In the genomic region with DNA sequence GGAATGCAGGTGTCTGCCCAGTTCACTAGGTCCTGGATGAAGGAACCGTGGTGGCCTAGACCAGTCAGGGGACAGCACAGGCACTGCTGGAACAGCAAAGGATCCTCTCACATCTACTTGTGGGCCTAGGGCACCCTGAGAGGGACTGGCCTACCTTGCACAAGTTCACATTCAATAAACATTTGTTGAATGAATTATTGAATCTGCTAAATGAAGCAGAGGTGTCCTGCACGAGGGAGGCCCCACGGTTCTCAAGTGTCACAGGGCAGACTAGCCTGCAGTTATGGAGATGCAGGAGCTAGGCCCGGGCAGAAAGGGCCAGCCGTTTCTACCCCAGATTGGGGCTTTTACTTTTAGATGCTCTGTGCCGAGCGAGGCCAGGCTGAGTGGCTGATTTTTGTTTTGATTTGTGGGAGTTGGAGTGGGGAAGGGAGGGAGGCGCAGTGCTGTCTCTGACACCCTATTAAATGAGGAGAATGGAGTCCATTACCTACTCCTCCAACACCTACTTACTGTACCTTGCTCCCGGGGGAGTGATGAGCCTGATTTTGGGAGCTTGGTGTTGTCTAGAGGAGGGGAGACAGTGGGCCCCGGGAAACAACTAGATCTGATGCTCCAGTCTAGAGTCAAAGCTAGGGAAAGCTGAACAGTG, we compare ENCODE assay signal across 8 cellular contexts.
DNase-seq lines count a peak whose midpoint lies in the region; TF ChIP-seq lines count a peak whose summit lies in the region.

No MANE protein-coding gene starts in this region.

- DNase-seq in COLO668 (lab: John Stamatoyannopoulos, UW; ENCODE audit: unreplicated experiment) (peak; percentile 22), NCI-H2196 (lab: John Stamatoyannopoulos, UW; ENCODE audit: unreplicated experiment) (no peak), dedifferentiated amniotic fluid mesenchymal stem cell (ENCODE audit: extremely low spot score) (no peak), NCI-H748 (lab: John Stamatoyannopoulos, UW; ENCODE audit: unreplicated experiment) (no peak), NCI-H1930 (lab: John Stamatoyannopoulos, UW) (no peak)

- peak overlapping the region; percentile 56 to 72 for H3K4me3 ChIP-seq in neutrophil (ENCODE audit: low read depth in 1 of 2, low read length in 1 of 2)

- H3K27ac ChIP-seq in cingulate gyrus (ENCODE audit: low read depth, low read length), result peak overlapping the region; percentile 100
- H3K27ac ChIP-seq in neutrophil, result peak overlapping the region; percentile 94

- H3K27me3 ChIP-seq in neutrophil, result no peaks in the 10 kb centered on the region

- no peak for TF ChIP-seq CTCF in neutrophil (IDR thresholded peaks at IDR 0.05)

- H3K4me1 ChIP-seq in neutrophil (ENCODE audit: control insufficient read depth in 1 of 2, insufficient read depth in 1 of 2, low read depth in 1 of 2, low read length in 1 of 2), result peaks cover 39 to 46% of the 10 kb centered on the region in 2 experiments

- no peak for TF ChIP-seq RAD21 in Ishikawa (IDR thresholded peaks at IDR 0.05; ENCODE audit: low read depth)

- H3K36me3 ChIP-seq in neutrophil, result no peaks in the 10 kb centered on the region

- no peak for TF ChIP-seq EP300 in Ishikawa (IDR thresholded peaks at IDR 0.05; ENCODE audit: borderline replicate concordance)

- H3K9me3 ChIP-seq in neutrophil, result no peaks in the 10 kb centered on the region

TF ChIP-seq in Ishikawa, 13 proteins besides CTCF, POLR2A, EP300 and RAD21:
- TF ChIP-seq ZBTB7A (IDR thresholded peaks at IDR 0.05; ENCODE audit: low read depth) (no peak), TAF1 (IDR thresholded peaks at IDR 0.05; ENCODE audit: low read depth) (no peak), TEAD4 (IDR thresholded peaks at IDR 0.05) (peak; percentile 19; the same call in 1 of the 2 replicates)
- TF ChIP-seq, protein P1, sequence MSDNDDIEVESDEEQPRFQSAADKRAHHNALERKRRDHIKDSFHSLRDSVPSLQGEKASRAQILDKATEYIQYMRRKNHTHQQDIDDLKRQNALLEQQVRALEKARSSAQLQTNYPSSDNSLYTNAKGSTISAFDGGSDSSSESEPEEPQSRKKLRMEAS (IDR thresholded peaks at IDR 0.05), result peak; percentile 38; the same call in 1 of the 2 replicates
- TF ChIP-seq, protein P2, sequence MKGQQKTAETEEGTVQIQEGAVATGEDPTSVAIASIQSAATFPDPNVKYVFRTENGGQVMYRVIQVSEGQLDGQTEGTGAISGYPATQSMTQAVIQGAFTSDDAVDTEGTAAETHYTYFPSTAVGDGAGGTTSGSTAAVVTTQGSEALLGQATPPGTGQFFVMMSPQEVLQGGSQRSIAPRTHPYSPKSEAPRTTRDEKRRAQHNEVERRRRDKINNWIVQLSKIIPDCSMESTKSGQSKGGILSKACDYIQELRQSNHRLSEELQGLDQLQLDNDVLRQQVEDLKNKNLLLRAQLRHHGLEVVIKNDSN (IDR thresholded peaks at IDR 0.05), result no peak
